ENCODE assay signal across 1 cellular context in the genomic region with DNA sequence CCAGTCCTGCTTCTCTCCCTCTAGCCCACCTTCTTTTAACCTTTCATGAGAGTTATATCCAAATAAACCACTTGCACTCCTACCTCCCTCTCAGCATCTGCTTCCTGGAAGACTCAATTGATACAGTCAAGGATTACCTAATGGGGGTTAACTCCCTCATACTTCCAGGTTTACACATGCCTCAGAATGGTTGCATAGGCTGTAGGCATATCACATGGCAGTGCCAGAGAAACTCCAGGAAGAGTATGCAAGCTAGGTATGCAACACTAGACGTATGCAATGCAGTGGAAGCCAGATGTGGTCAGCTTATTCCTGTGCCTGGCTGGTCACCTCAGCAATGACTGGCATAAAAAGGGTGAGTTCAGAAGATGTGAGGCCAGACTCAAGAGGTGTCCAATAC.
TF ChIP-seq lines count a peak whose summit lies in the region.

No MANE protein-coding gene starts in this region.

TF ChIP-seq in GM23338, 12 proteins besides CTCF, POLR2A, EP300 and RAD21:
- TF ChIP-seq ZNF462 (CRISPR knock-in tag; IDR thresholded peaks at IDR 0.05) (no peak), ZNF114 (CRISPR knock-in tag; IDR thresholded peaks at IDR 0.05) (no peak), CREB1 (CRISPR knock-in tag; IDR thresholded peaks at IDR 0.05; ENCODE audit: low read depth) (no peak), EZH2 (IDR thresholded peaks at IDR 0.05; ENCODE audit: low read depth, unreplicated experiment) (no peak), STAT1 (IDR thresholded peaks at IDR 0.05; ENCODE audit: unreplicated experiment) (no peak), ZNF331 (CRISPR knock-in tag; IDR thresholded peaks at IDR 0.05; ENCODE audit: low read depth) (no peak), REST (IDR thresholded peaks at IDR 0.05; ENCODE audit: unreplicated experiment) (no peak), JUNB (IDR thresholded peaks at IDR 0.05; ENCODE audit: unreplicated experiment) (no peak), POLR2AphosphoS5 (IDR thresholded peaks at IDR 0.05; ENCODE audit: low read depth) (no peak), EZH2phosphoT487 (IDR thresholded peaks at IDR 0.05; ENCODE audit: unreplicated experiment) (no peak), NANOG (IDR thresholded peaks at IDR 0.05; ENCODE audit: borderline replicate concordance) (no peak)
- TF ChIP-seq, protein P1, sequence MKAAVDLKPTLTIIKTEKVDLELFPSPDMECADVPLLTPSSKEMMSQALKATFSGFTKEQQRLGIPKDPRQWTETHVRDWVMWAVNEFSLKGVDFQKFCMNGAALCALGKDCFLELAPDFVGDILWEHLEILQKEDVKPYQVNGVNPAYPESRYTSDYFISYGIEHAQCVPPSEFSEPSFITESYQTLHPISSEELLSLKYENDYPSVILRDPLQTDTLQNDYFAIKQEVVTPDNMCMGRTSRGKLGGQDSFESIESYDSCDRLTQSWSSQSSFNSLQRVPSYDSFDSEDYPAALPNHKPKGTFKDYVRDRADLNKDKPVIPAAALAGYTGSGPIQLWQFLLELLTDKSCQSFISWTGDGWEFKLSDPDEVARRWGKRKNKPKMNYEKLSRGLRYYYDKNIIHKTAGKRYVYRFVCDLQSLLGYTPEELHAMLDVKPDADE (IDR thresholded peaks at IDR 0.05), result no peak
